21 cellular contexts compared by ENCODE assay signal in the genomic region with DNA sequence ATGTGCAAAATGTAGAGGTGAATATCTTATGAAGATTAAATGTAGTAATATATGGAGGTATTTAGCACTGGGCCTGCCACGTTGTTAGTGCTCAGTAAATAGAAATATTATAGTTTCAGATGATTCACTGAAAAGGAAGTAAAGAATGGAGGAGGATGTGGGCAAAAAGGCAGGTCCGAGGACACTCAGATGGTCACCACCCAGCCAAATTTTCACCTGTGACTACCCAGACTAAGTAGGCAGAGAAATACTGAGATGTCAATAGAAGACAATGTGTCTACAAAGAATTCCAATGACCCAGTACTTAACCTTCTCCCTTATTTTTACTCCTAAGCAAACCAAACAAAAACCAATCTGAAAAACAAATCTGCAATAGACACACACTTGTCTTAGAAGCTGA.
"Had no signal": no experiment of that assay in that cellular context is flagged by ENCODE, and none has a peak within 500 bp of the region (broad histone marks: within the 10 kb centered on the region; RNA-seq: fewer than 3 reads in every experiment).

No MANE protein-coding gene starts in this region.

- H3K27me3 ChIP-seq: colonic mucosa, esophagus squamous epithelium, gastrocnemius medialis, heart left ventricle, left lung had no signal

- ATAC-seq: effector memory CD8-positive, alpha-beta T cell; esophagus mucosa; gastrocnemius medialis; heart left ventricle; left cardiac atrium; left lung; left ventricle myocardium superior; lower lobe of right lung; mucosa of descending colon had no signal

- H3K4me1 ChIP-seq: heart left ventricle had no signal

- H3K9me3 ChIP-seq: colonic mucosa, esophagus squamous epithelium, gastrocnemius medialis, heart left ventricle, left lung, lower lobe of right lung, mucosa of descending colon had no signal

- H3K4me3 ChIP-seq: colonic mucosa, esophagus squamous epithelium, gastrocnemius medialis, heart left ventricle, left lung, lower lobe of right lung, mucosa of descending colon had no signal

- H3K36me3 ChIP-seq: colonic mucosa, esophagus squamous epithelium, gastrocnemius medialis, heart left ventricle, left lung, lower lobe of right lung had no signal

- H3K27ac ChIP-seq: colonic mucosa, epithelial cell of prostate, esophagus squamous epithelium, gastrocnemius medialis, heart left ventricle, left lung, lower lobe of right lung had no signal

- DNase-seq: colonic mucosa; cortex of kidney; effector CD8-positive, alpha-beta T cell; effector memory CD8-positive, alpha-beta T cell; endodermal cell; erythroblast; esophagus squamous epithelium; foreskin fibroblast; foreskin melanocyte; gastrocnemius medialis; glutamatergic neuron; heart left ventricle; hippocampal formation; left cardiac atrium; left lung; left ventricle myocardium superior; lower lobe of right lung; mesenchymal stem cell; mucosa of descending colon had no signal
